1 cellular context compared by ENCODE assay signal in the genomic region with DNA sequence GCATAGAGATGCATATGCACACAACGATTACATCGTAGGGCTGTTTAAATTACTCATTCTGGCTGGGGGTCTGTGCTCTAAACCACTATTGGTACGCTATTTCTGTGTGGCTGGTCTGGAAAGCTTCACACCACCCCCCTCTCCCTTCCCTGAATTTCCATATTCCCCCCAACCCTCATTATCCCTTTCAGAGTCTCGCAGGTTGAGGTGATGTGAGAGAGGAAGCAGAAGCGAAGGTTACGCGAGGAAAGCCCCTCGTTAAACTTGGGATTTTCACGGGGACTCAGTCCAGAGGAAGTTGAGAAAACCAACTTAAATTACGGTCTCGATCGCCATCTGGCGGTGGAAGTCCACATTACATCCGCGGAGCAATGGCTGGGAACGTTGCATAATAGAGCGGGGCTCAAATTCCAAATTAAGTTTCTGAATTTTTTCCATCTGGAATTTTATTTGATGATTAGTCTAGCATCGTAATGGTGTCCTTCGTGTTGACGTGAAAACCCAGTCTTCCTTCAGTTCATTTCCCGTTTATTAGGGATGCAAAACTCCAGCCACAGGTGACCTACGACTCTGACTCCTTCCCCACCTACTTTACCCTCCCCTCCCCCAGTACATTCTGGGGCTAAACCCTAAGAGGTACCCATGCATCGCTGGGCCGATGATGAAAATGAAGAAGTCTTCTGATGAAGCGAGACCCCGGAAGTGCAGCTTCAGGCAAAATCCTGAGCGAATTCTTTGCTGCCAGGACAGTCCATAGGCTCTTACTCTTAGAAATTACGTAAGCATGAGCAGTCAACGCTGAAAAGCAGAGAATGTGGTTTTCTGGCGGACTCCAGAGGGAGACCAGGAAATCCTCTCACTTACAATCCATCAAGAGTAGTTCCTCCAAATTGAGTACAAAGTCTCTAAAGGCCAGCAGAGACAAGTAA.
TF ChIP-seq lines count a peak whose summit lies in the region.

No MANE protein-coding gene starts in this region.

TF ChIP-seq in HEK293T, 16 proteins besides CTCF, POLR2A, EP300 and RAD21:
- no peak for TF ChIP-seq NFRKB (IDR thresholded peaks at IDR 0.05)
- TF ChIP-seq HDGF (IDR thresholded peaks at IDR 0.05; ENCODE audit: borderline replicate concordance) = no peak
- TF ChIP-seq, protein P1, sequence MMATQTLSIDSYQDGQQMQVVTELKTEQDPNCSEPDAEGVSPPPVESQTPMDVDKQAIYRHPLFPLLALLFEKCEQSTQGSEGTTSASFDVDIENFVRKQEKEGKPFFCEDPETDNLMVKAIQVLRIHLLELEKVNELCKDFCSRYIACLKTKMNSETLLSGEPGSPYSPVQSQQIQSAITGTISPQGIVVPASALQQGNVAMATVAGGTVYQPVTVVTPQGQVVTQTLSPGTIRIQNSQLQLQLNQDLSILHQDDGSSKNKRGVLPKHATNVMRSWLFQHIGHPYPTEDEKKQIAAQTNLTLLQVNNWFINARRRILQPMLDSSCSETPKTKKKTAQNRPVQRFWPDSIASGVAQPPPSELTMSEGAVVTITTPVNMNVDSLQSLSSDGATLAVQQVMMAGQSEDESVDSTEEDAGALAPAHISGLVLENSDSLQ (IDR thresholded peaks at IDR 0.05) = no peak
- no peak for TF ChIP-seq LEF1 (IDR thresholded peaks at IDR 0.05; ENCODE audit: borderline replicate concordance)
- TF ChIP-seq SUZ12 (IDR thresholded peaks at IDR 0.05) = no peak
- TF ChIP-seq L3MBTL2 (conservative IDR thresholded peaks at IDR 0.05) = no peak
- TF ChIP-seq FOXM1 (IDR thresholded peaks at IDR 0.05; ENCODE audit: borderline replicate concordance) = no peak
- TF ChIP-seq ELF4 (IDR thresholded peaks at IDR 0.05) = no peak
- no peak for TF ChIP-seq CTBP1 (IDR thresholded peaks at IDR 0.05; ENCODE audit: borderline replicate concordance)
- TF ChIP-seq SP1 (IDR thresholded peaks at IDR 0.05) = no peak
- TF ChIP-seq TARDBP (IDR thresholded peaks at IDR 0.05) = no peak
TF ChIP-seq in HEK293T: peak in this region for 0.
